Comparison of ENCODE assay signal across 10 cellular contexts in the genomic region with DNA sequence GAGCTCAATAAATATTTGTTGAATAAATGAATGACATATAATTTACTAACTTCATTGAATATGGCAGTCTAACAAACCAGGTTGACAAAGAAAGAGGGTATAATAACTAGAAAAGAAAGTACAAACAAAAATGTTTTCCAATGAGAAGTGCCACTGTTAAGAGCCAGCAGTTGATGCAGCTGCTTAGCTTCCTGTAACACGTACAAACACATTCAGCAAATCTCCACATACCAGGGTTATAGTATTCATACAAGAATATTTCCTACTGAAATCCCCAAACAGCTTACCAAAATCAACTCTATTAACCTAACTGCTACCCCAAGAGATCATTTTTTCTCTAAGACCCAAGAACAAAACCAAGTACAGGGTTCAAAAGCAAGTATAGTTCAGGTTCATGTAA.
DNase-seq lines count a peak whose midpoint lies in the region; ATAC-seq and TF ChIP-seq lines count a peak whose summit lies in the region.
"Had no signal": no experiment of that assay in that cellular context is flagged by ENCODE, and none has a peak within 500 bp of the region (broad histone marks: within the 10 kb centered on the region; RNA-seq: fewer than 3 reads in every experiment).

No MANE protein-coding gene starts in this region.

- no peak overlapping the region for H3K4ac ChIP-seq in mesenchymal stem cell (ENCODE audit: low read depth in 1 of 2, low read length in 2 of 2)

- peak; percentile 17 for DNase-seq in RWPE1 (ENCODE audit: low spot score)
- DNase-seq in coronary artery (ENCODE audit: low spot score), result no peak
- no peak for DNase-seq in mesenchymal stem cell
- DNase-seq in thoracic aorta (ENCODE audit: low spot score), result no peak
- DNase-seq in NCI-H1048 (lab: John Stamatoyannopoulos, UW), result no peak
- DNase-seq: brain microvascular endothelial cell, NCI-H748 treated with DMSO at 0.1 percent for 48 hours had no signal

- TF ChIP-seq CTCF in RWPE1 (conservative IDR thresholded peaks at IDR 0.05; ENCODE audit: low read depth) (no peak), coronary artery (IDR thresholded peaks at IDR 0.05) (no peak), thoracic aorta (IDR thresholded peaks at IDR 0.05) (no peak)

- no peak overlapping the region for H3K14ac ChIP-seq in mesenchymal stem cell (ENCODE audit: low read length in 2 of 2)

- H2AFZ ChIP-seq in mesenchymal stem cell (ENCODE audit: low read depth, low read length), result no peak overlapping the region
- H2AFZ ChIP-seq: neural progenitor cell had no signal

- H2BK120ac ChIP-seq in mesenchymal stem cell (ENCODE audit: low read depth, low read length), result no peak overlapping the region

- no peak overlapping the region for H2BK12ac ChIP-seq in mesenchymal stem cell (ENCODE audit: low read length in 2 of 2)

- no peak overlapping the region for H3K4me2 ChIP-seq in mesenchymal stem cell (ENCODE audit: low read length, poor library complexity, severe bottlenecking)
- H3K4me2 ChIP-seq: neural progenitor cell had no signal

- H3K4me3 ChIP-seq in coronary artery (no peak overlapping the region), mesenchymal stem cell (ENCODE audit: insufficient read depth in 1 of 2, low read depth in 1 of 2, low read length in 2 of 2) (no peak overlapping the region), thoracic aorta (no peak overlapping the region)
- H3K4me3 ChIP-seq: neural progenitor cell had no signal

- no peak overlapping the region for H3K23ac ChIP-seq in mesenchymal stem cell (ENCODE audit: low read length in 2 of 2)

- POLR2A ChIA-PET in RWPE1 (lab: Yijun Ruan, JAX; ENCODE audit: low non-redundant PET), result no interaction called here

- no peak overlapping the region for H2AK5ac ChIP-seq in mesenchymal stem cell (ENCODE audit: low read length, severe bottlenecking)

- no peak overlapping the region for H4K91ac ChIP-seq in mesenchymal stem cell (ENCODE audit: low read length)

- H3K27ac ChIP-seq in RWPE1 (no peak overlapping the region), coronary artery (peak overlapping the region; percentile 76 to 81), mesenchymal stem cell (ENCODE audit: low read length, poor library complexity, severe bottlenecking) (no peak overlapping the region), thoracic aorta (peak overlapping the region; percentile 83 to 89)
- H3K27ac ChIP-seq: neural progenitor cell had no signal

- no peak for ATAC-seq in thoracic aorta (ENCODE audit: insufficient number of reproducible peaks, low FRiP score, low read depth)
- no peak for ATAC-seq in GM18867 (IDR thresholded peaks at IDR 0.05; ENCODE audit: unreplicated experiment)
- ATAC-seq in HG03108 (IDR thresholded peaks at IDR 0.05; ENCODE audit: unreplicated experiment), result no peak

- no peak overlapping the region for H4K8ac ChIP-seq in mesenchymal stem cell (ENCODE audit: low read length)

- H3K79me1 ChIP-seq in mesenchymal stem cell (replicated peaks; ENCODE audit: low read length, poor library complexity, severe bottlenecking), result peaks cover 5% of the 10 kb centered on the region

- no peak overlapping the region for H3K18ac ChIP-seq in mesenchymal stem cell (ENCODE audit: low read depth in 1 of 2, low read length in 2 of 2)

- no peak overlapping the region for H2BK5ac ChIP-seq in mesenchymal stem cell (ENCODE audit: low read depth, low read length, poor library complexity, severe bottlenecking)

- 77% methylated on average over 1 of the region's 1 CpG for WGBS in mesenchymal stem cell

- CTCF ChIA-PET in RWPE1 (lab: Yijun Ruan, JAX), result interaction anchor here (0.6 to 1.1 kb wide), 3 partner anchors 23 to 62 kb away, joined by 4 read pairs; no protein-coding TSS in a partner anchor

- no peaks in the 10 kb centered on the region for H3K27me3 ChIP-seq in mesenchymal stem cell (ENCODE audit: control insufficient read depth in 1 of 2, insufficient read depth in 1 of 2, low read length in 2 of 2)
- no peaks in the 10 kb centered on the region for H3K27me3 ChIP-seq in thoracic aorta (replicated peaks; ENCODE audit: insufficient read depth)
- H3K27me3 ChIP-seq: brain microvascular endothelial cell, neural progenitor cell had no signal

- no peak overlapping the region for H2BK15ac ChIP-seq in mesenchymal stem cell (ENCODE audit: low read depth, poor library complexity, severe bottlenecking)

- peak overlapping the region; percentile 12 for H3K9ac ChIP-seq in mesenchymal stem cell (ENCODE audit: low read length)
- H3K9ac ChIP-seq: neural progenitor cell had no signal

- H3K4me1 ChIP-seq in mesenchymal stem cell (ENCODE audit: control insufficient read depth, insufficient read depth, low read depth, low read length), result peaks cover 4% of the 10 kb centered on the region
- H3K4me1 ChIP-seq in thoracic aorta (ENCODE audit: control insufficient read depth in 1 of 2, low read depth in 2 of 2), result peaks cover 52 to 72% of the 10 kb centered on the region in 2 donors

- H3K9me3 ChIP-seq in mesenchymal stem cell (ENCODE audit: control insufficient read depth, low read length), result no peaks in the 10 kb centered on the region
- no peaks in the 10 kb centered on the region for H3K9me3 ChIP-seq in thoracic aorta

- H3K36me3 ChIP-seq in mesenchymal stem cell (ENCODE audit: control insufficient read depth in 1 of 2, insufficient read depth in 2 of 2, low read depth in 1 of 2, low read length in 2 of 2) (no peaks in the 10 kb centered on the region), thoracic aorta (no peaks in the 10 kb centered on the region)
- H3K36me3 ChIP-seq: brain microvascular endothelial cell, neural progenitor cell had no signal

Comparison
In these comparisons a context has a peak if more than half of its experiments do, and no peak if none do; other contexts are left out.
1. H3K27ac ChIP-seq: peak in coronary artery (2 of 2) and thoracic aorta (2 of 2); none in RWPE1 (single experiment) and mesenchymal stem cell (single experiment).